Comparison of ENCODE assay signal across 26 cellular contexts in the genomic region with DNA sequence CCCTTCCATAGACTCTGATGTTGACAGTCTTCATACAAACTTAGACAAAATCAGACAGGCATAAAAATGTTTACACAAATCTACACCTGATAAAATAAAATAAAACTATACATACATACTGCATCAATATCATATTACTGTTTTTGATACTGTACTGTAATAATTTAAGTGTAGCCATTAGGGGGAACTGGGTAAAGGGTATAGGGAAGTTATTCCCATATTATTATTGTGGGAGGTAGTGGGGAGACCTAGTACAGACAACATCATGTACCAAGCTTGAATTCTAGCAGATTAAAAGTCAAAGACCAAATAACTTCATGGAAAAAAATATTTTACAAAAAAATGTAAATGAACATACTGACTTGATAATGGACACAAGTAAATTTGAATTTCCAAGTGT. TPM values are rescaled to one million over a fixed set of nuclear protein-coding genes. Genes with fewer than 3 reads are reported as not detected.
A peak's percentile ranks its signal among the peaks of the same experiment; 100 is the strongest.
DNase-seq lines count a peak whose midpoint lies in the region; ATAC-seq, FAIRE-seq and TF ChIP-seq lines count a peak whose summit lies in the region.
"Had no signal": no experiment of that assay in that cellular context is flagged by ENCODE, and none has a peak within 500 bp of the region (broad histone marks: within the 10 kb centered on the region; RNA-seq: fewer than 3 reads in every experiment).

No MANE protein-coding gene starts in this region.

- peaks cover 16% of the 10 kb centered on the region for H3K4me1 Mint-ChIP-seq in activated T-cell treated with anti-CD3 and anti-CD28 coated beads, Interleukin-2, amount 50 U/mL, for 24 hours (ENCODE audit: low read depth)
- no peaks in the 10 kb centered on the region for H3K4me1 Mint-ChIP-seq in activated T-cell treated with anti-CD3 and anti-CD28 coated beads, Interleukin-2, amount 50 U/mL, for 72 hours (ENCODE audit: low read depth)
- H3K4me1 Mint-ChIP-seq in CD4-positive, alpha-beta T cell (ENCODE audit: low read depth) = peaks cover 20% of the 10 kb centered on the region
- H3K4me1 Mint-ChIP-seq in nephron progenitor cell = no peaks in the 10 kb centered on the region
- H3K4me1 Mint-ChIP-seq: B cell had no signal

- ATAC-seq in activated T-cell treated with anti-CD3 and anti-CD28 coated beads, Interleukin-2, amount 50 U/mL, for 72 hours (replicated peaks in 1 of 2) = no peak
- ATAC-seq in CD4-positive, alpha-beta T cell (ENCODE audit: poor library complexity) = no peak
- ATAC-seq: A549, GM12878 had no signal

- no peaks in the 10 kb centered on the region for H3K27me3 ChIP-seq in CD4-positive, alpha-beta T cell (ENCODE audit: control insufficient read depth, insufficient read depth, low read length)
- H3K27me3 ChIP-seq: BLaER1 treated with 17β-estradiol and CSF1 and Interleukin-3, amounts not matched to agents 10 nM and 100 nM had no signal

- H3K9me3 Mint-ChIP-seq in activated T-cell treated with anti-CD3 and anti-CD28 coated beads, Interleukin-2, amount 50 U/mL, for 24 hours = no peaks in the 10 kb centered on the region
- no peaks in the 10 kb centered on the region for H3K9me3 Mint-ChIP-seq in activated T-cell treated with anti-CD3 and anti-CD28 coated beads, Interleukin-2, amount 50 U/mL, for 72 hours
- no peaks in the 10 kb centered on the region for H3K9me3 Mint-ChIP-seq in CD4-positive, alpha-beta T cell
- no peaks in the 10 kb centered on the region for H3K9me3 Mint-ChIP-seq in nephron progenitor cell
- H3K9me3 Mint-ChIP-seq: CD4-positive, alpha-beta memory T cell; CD8-positive, alpha-beta memory T cell had no signal

- H3K4me3 Mint-ChIP-seq in activated T-cell treated with anti-CD3 and anti-CD28 coated beads, Interleukin-2, amount 50 U/mL, for 24 hours = no peak overlapping the region
- H3K4me3 Mint-ChIP-seq in activated T-cell treated with anti-CD3 and anti-CD28 coated beads, Interleukin-2, amount 50 U/mL, for 72 hours = no peak overlapping the region
- H3K4me3 Mint-ChIP-seq in CD4-positive, alpha-beta T cell = no peak overlapping the region
- H3K4me3 Mint-ChIP-seq in nephron progenitor cell = no peak overlapping the region
- H3K4me3 Mint-ChIP-seq: B cell; CD4-positive, alpha-beta memory T cell; CD8-positive, alpha-beta memory T cell had no signal

- CTCF ChIA-PET in CD4-positive, alpha-beta T cell (lab: Charles Lee) = interaction anchor here (1.2 kb wide), 1 partner anchor 19 kb away, joined by 3 read pairs; no protein-coding TSS in a partner anchor

- no peak for TF ChIP-seq CTCF in CD4-positive, alpha-beta T cell (IDR thresholded peaks at IDR 0.05)
- no peak for TF ChIP-seq CTCF in nephron progenitor cell (IDR thresholded peaks at IDR 0.05)
- no peak for TF ChIP-seq CTCF in GM13976 (IDR thresholded peaks at IDR 0.05; ENCODE audit: borderline replicate concordance, control extremely low read depth, extremely low read depth, insufficient read depth, missing control alignments)

- no peaks in the 10 kb centered on the region for H3K9me3 ChIP-seq in CD4-positive, alpha-beta T cell (ENCODE audit: control insufficient read depth, low read length)
- H3K9me3 ChIP-seq: A549; BLaER1 treated with 17β-estradiol and CSF1 and Interleukin-3, amounts not matched to agents 10 nM and 100 nM had no signal

- H3K27me3 Mint-ChIP-seq in activated T-cell treated with anti-CD3 and anti-CD28 coated beads, Interleukin-2, amount 50 U/mL, for 24 hours = no peaks in the 10 kb centered on the region
- H3K27me3 Mint-ChIP-seq in activated T-cell treated with anti-CD3 and anti-CD28 coated beads, Interleukin-2, amount 50 U/mL, for 72 hours (ENCODE audit: low read depth) = no peaks in the 10 kb centered on the region
- H3K27me3 Mint-ChIP-seq in CD4-positive, alpha-beta T cell = no peaks in the 10 kb centered on the region
- no peaks in the 10 kb centered on the region for H3K27me3 Mint-ChIP-seq in nephron progenitor cell (ENCODE audit: low read depth, poor library complexity)
- H3K27me3 Mint-ChIP-seq: B cell; CD4-positive, alpha-beta memory T cell; CD8-positive, alpha-beta memory T cell had no signal

- peak; percentile 40 for FAIRE-seq in TTC549 (lab: Jason Lieb, UNC)
- FAIRE-seq: GM12878, GM12892, GM19239 had no signal

- no peak for DNase-seq in activated T-cell treated with anti-CD3 and anti-CD28 coated beads, Interleukin-2, amount 50 U/mL, for 24 hours
- DNase-seq in activated T-cell treated with anti-CD3 and anti-CD28 coated beads, Interleukin-2, amount 50 U/mL, for 72 hours = no peak
- no peak for DNase-seq in CD4-positive, alpha-beta T cell
- DNase-seq in nephron progenitor cell = no peak
- no peak for DNase-seq in GM13976 (ENCODE audit: low spot score)
- DNase-seq in RPMI8226 = no peak
- DNase-seq: AML-193; CD4-positive, alpha-beta memory T cell; CD8-positive, alpha-beta memory T cell; COR-L47; DMS 273 treated with DMSO at 0.1 percent for 48 hours; DMS153; DMS53; DMS79; DND-41; EL; GDM1 had no signal

- peaks cover 92% of the 10 kb centered on the region for H3K36me3 Mint-ChIP-seq in activated T-cell treated with anti-CD3 and anti-CD28 coated beads, Interleukin-2, amount 50 U/mL, for 24 hours (ENCODE audit: low read depth)
- peaks cover 5 to 37% of the 10 kb centered on the region in 2 donors for H3K36me3 Mint-ChIP-seq in activated T-cell treated with anti-CD3 and anti-CD28 coated beads, Interleukin-2, amount 50 U/mL, for 72 hours (ENCODE audit: insufficient read depth in 2 of 2)
- H3K36me3 Mint-ChIP-seq in CD4-positive, alpha-beta T cell (ENCODE audit: low read depth) = peaks cover 81% of the 10 kb centered on the region
- H3K36me3 Mint-ChIP-seq in nephron progenitor cell (ENCODE audit: low read depth) = peaks cover 76% of the 10 kb centered on the region

- intact Hi-C loops in CD4-positive, alpha-beta T cell (cut with DNase I, micrococcal nuclease) = no loop called here

- POLR2A ChIA-PET in CD4-positive, alpha-beta T cell (lab: Charles Lee) = no interaction called here

- peak overlapping the region; percentile 34 for H3K27ac Mint-ChIP-seq in activated T-cell treated with anti-CD3 and anti-CD28 coated beads, Interleukin-2, amount 50 U/mL, for 24 hours
- no peak overlapping the region for H3K27ac Mint-ChIP-seq in activated T-cell treated with anti-CD3 and anti-CD28 coated beads, Interleukin-2, amount 50 U/mL, for 72 hours
- H3K27ac Mint-ChIP-seq in CD4-positive, alpha-beta T cell = peak overlapping the region; percentile 47
- peak overlapping the region; percentile 48 for H3K27ac Mint-ChIP-seq in nephron progenitor cell
- H3K27ac Mint-ChIP-seq: B cell had no signal

- H3K27ac ChIP-seq in CD4-positive, alpha-beta T cell (ENCODE audit: low read depth, low read length) = no peak overlapping the region
- H3K27ac ChIP-seq: 22Rv1; A549; BLaER1 treated with 17β-estradiol and CSF1 and Interleukin-3, amounts not matched to agents 10 nM and 100 nM; C4-2B had no signal

- in situ Hi-C loops in GM13976 (cut with MboI; ENCODE audit: low sequenced_read_pairs, unreplicated experiment) = no loop called here

RNA-seq across cellular contexts. Expression of gene PUM2, which starts 43.3 kb away (rescaled TPM):
- 100 to 1,000 TPM; 109 to 113 TPM for total RNA-seq in activated T-cell treated with anti-CD3 and anti-CD28 coated beads, Interleukin-2, amount 50 U/mL, for 72 hours
- 10 to 100 TPM; 94.9 to 95.4 TPM for total RNA-seq in CD4-positive, alpha-beta T cell
